In the genomic region with DNA sequence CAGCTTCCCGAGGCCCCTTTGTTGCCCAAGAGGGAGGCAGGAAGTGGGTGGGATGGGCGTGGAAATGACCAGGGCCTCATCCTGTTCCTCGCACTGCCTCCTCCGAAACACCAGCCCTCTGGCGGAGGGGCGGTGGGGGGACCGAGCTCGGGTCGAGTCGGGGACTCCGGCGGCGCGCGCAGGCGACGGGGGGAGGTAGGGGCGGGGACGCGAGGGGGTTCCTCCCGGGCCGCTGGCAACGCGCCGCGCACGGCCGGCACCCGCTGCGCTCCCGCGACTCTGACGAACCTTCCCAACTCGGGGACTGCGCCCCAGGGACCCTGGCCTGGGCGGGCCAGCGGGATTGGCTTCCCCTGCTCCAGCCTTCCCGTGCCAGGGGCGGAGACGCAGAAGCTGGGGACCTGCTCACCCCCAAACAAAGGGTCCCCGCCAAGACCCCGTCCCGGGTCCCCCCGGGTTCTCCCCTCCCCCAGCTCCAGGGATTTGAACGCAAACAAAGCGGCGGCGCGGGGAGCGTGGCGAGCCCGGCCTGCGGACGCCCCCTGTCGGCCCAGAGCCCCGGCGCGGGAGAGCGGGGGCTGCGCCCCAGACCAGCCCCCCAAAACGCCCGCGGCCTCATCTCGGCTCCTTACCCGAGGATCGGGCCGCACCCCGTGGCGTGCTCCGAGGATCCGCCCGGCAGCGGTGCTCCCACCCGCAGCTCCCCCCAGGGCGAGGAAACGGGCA, we compare ENCODE assay signal across 1 cellular context.
TF ChIP-seq lines count a peak whose summit lies in the region.

No MANE protein-coding gene starts in this region.

TF ChIP-seq in SK-N-SH, 30 proteins besides CTCF, POLR2A, EP300 and RAD21:
- TF ChIP-seq NRF1 (IDR thresholded peaks at IDR 0.05; ENCODE audit: low read depth, low read length) (0 out of 2 replicates have a peak, but pooled peaks have one; percentile 26), SIN3A (IDR thresholded peaks at IDR 0.05; ENCODE audit: borderline replicate concordance, low read depth, low read length) (peak; percentile 55; the same call in 1 of the 2 replicates), MXI1 (IDR thresholded peaks at IDR 0.05; ENCODE audit: low read depth, low read length) (peak; percentile 55; the same call in 1 of the 2 replicates), TEAD4 (IDR thresholded peaks at IDR 0.05; ENCODE audit: borderline replicate concordance, insufficient read depth) (0 out of 2 replicates have a peak, but pooled peaks have one; percentile 33), FOXM1 (IDR thresholded peaks at IDR 0.05; ENCODE audit: low read depth) (peak; percentile 60; the same call in 1 of the 2 replicates), TAF1 (IDR thresholded peaks at IDR 0.05; ENCODE audit: borderline replicate concordance, low read depth, low read length) (peak; percentile 68), CHD2 (IDR thresholded peaks at IDR 0.05; ENCODE audit: low read length, partially characterized antibody) (peak; percentile 48), JUND (IDR thresholded peaks at IDR 0.05) (no peak), MEF2A (IDR thresholded peaks at IDR 0.05; ENCODE audit: borderline replicate concordance, low read depth) (no peak), GABPA (IDR thresholded peaks at IDR 0.05; ENCODE audit: low read depth) (peak; percentile 71), RFX5 (IDR thresholded peaks at IDR 0.05; ENCODE audit: low read length) (no peak), POLR2AphosphoS5 (IDR thresholded peaks at IDR 0.05; ENCODE audit: low read depth, low read length) (peak; percentile 78), EZH2phosphoT487 (IDR thresholded peaks at IDR 0.05; ENCODE audit: borderline replicate concordance, low read depth) (no peak)
- TF ChIP-seq, protein P1, sequence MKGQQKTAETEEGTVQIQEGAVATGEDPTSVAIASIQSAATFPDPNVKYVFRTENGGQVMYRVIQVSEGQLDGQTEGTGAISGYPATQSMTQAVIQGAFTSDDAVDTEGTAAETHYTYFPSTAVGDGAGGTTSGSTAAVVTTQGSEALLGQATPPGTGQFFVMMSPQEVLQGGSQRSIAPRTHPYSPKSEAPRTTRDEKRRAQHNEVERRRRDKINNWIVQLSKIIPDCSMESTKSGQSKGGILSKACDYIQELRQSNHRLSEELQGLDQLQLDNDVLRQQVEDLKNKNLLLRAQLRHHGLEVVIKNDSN (IDR thresholded peaks at IDR 0.05; ENCODE audit: borderline replicate concordance, low read depth) = no peak
- TF ChIP-seq, protein P2, sequence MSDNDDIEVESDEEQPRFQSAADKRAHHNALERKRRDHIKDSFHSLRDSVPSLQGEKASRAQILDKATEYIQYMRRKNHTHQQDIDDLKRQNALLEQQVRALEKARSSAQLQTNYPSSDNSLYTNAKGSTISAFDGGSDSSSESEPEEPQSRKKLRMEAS (IDR thresholded peaks at IDR 0.05; ENCODE audit: low read depth) = peak; percentile 46; the same call in 1 of the 2 replicates
